15 cellular contexts compared by ENCODE assay signal in the genomic region with DNA sequence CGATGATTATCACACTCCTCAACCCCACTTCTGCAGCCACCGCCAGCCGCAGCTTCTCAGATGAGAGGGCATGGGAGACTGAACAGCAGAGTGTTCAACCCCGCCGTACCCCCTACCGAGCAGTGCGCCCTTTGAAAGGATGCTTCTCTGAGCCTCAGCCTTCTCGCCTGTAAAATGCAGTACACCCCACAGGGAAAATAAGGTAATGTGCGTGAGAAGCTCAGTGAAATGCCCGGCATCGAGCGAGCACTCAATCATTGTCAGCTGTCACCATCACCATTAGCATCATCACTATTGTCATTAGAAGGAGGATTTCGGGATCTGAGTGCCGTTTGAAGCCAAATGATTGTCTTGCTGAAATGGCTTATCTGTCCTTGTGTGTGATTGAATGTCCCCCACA. TPM values are rescaled to one million over a fixed set of nuclear protein-coding genes. Genes with fewer than 3 reads are reported as not detected.
"Had no signal": no experiment of that assay in that cellular context is flagged by ENCODE, and none has a peak within 500 bp of the region (broad histone marks: within the 10 kb centered on the region; RNA-seq: fewer than 3 reads in every experiment).

No MANE protein-coding gene starts in this region.

- H3K4me3 Mint-ChIP-seq: activated T-helper 1 cell treated with anti-CD3 and anti-CD28 coated beads, Interleukin-12 subunit alpha, Interleukin-12 subunit beta, Interleukin-2, Interleukin-4 antibody, amounts not matched to agents 30 ng/mL and 10 ng/mL and 1 ng/mL, durations not matched to agents 14 hours and 24 hours and 36 hours; dendritic cell treated with granulocyte-macrophage colony-stimulating factor and Interleukin-4, amounts not matched to agents 40 ng/mL and 50 ng/mL, for 4 days; naive B cell; T-cell had no signal

- H3K27me3 ChIP-seq: left lung, neutrophil had no signal

- DNase-seq: activated CD4-positive, CD25-positive, alpha-beta regulatory T cell treated with anti-CD3 and anti-CD28 coated beads, Interleukin-2, amount 50 U/mL, for 72 hours; activated naive CD4-positive, alpha-beta T cell; effector memory CD4-positive, alpha-beta T cell; naive B cell; retina; stimulated activated CD4-positive, alpha-beta T cell treated with anti-CD3 and anti-CD28 coated beads, Interleukin-4, amount 100 ng/mL, for 24 hours; stimulated activated naive CD4-positive, alpha-beta T cell treated with Interleukin-2 at 50 U/mL for 16 hours; T-cell had no signal

- H3K36me3 ChIP-seq: gastroesophageal sphincter, left lung, neutrophil had no signal

- H3K4me3 ChIP-seq: gastroesophageal sphincter, left lung had no signal

- H3K9me3 ChIP-seq: gastroesophageal sphincter, left lung, neutrophil had no signal

- H3K4me1 Mint-ChIP-seq: T-cell had no signal

- H3K9me3 Mint-ChIP-seq: activated T-helper 1 cell treated with anti-CD3 and anti-CD28 coated beads, Interleukin-12 subunit alpha, Interleukin-12 subunit beta, Interleukin-2, Interleukin-4 antibody, amounts not matched to agents 30 ng/mL and 10 ng/mL and 1 ng/mL, durations not matched to agents 14 hours and 24 hours and 36 hours; dendritic cell treated with granulocyte-macrophage colony-stimulating factor and Interleukin-4, amounts not matched to agents 40 ng/mL and 50 ng/mL, for 4 days; T-cell had no signal

- ATAC-seq: left lung, T-cell had no signal

- H3K36me3 Mint-ChIP-seq: naive B cell, T-cell had no signal

- H3K4me1 ChIP-seq: gastroesophageal sphincter, left lung had no signal

- H3K27ac Mint-ChIP-seq: activated T-helper 1 cell treated with anti-CD3 and anti-CD28 coated beads, Interleukin-12 subunit alpha, Interleukin-12 subunit beta, Interleukin-2, Interleukin-4 antibody, amounts not matched to agents 30 ng/mL and 10 ng/mL and 1 ng/mL, durations not matched to agents 14 hours and 24 hours and 36 hours; dendritic cell treated with granulocyte-macrophage colony-stimulating factor and Interleukin-4, amounts not matched to agents 40 ng/mL and 50 ng/mL, for 4 days; T-cell had no signal

- H3K27ac ChIP-seq: gastroesophageal sphincter, left lung, neutrophil had no signal

RNA-seq across cellular contexts. Expression of gene TRIM29, which starts 13.6 kb away (rescaled TPM):
- total RNA-seq: activated CD8-positive, alpha-beta memory T cell treated with anti-CD3 and anti-CD28 coated beads for 36 hours; activated T-helper 1 cell treated with anti-CD3 and anti-CD28 coated beads, Interleukin-12 subunit alpha, Interleukin-12 subunit beta, Interleukin-2, Interleukin-4 antibody, amounts not matched to agents 30 ng/mL and 10 ng/mL and 1 ng/mL, durations not matched to agents 14 hours and 24 hours and 36 hours; mononuclear cell; T-cell had no signal
